8 cellular contexts compared by ENCODE assay signal in the genomic region with DNA sequence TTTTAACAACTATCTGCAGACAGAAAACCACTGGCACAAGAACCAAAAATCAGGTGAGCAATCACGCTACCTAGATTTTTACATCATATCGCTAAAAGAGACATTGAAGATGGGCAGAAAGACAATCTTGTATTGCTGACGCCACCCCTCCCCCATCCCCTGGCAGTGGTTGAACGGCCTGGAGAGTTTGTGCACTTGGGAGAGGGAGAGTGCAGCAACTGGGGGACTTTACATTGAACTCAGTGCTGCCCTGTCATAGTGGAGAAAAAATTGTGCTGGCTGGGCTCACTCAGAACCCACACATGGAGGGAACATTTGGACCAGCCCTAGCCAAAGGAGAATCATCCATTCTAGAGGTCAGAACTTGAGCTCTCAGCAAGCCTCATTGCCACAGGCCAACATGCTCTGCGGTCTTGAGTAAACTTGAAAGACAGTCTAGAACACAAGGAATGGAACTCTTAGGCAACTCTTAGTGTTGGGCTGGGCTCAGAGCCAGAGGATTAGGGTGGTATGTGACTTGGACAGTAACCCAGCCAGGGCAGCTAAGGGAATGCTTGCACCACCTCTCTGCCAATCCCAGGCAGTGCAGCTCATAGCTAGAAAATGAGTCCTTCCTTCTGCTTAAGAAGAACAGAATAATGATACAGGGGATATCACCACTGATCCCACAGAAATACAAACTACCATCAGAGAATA.
A peak's percentile ranks its signal among the peaks of the same experiment; 100 is the strongest.
DNase-seq lines count a peak whose midpoint lies in the region; ATAC-seq and TF ChIP-seq lines count a peak whose summit lies in the region.

No MANE protein-coding gene starts in this region.

- H3K36me3 ChIP-seq in MG63 (no peaks in the 10 kb centered on the region; the same call in 1 of the 2 replicates), endodermal cell (ENCODE audit: control insufficient read depth, insufficient read depth, low read length) (no peaks in the 10 kb centered on the region), lung (ENCODE audit: control insufficient read depth in 2 of 2, insufficient read depth in 2 of 2, low read length in 2 of 2) (no peaks in the 10 kb centered on the region)

- H3K27ac ChIP-seq in endodermal cell (ENCODE audit: low read depth, low read length) (no peak overlapping the region), lung (ENCODE audit: low read depth in 1 of 2, low read length in 1 of 2) (peak overlapping the region in 1 of 2 donors; percentile 41)

- H3K27ac Mint-ChIP-seq in endodermal cell, result no peak overlapping the region
- no peak overlapping the region for H3K27ac Mint-ChIP-seq in activated T-cell treated with anti-CD3 and anti-CD28 coated beads, Interleukin-2, amount 50 U/mL, for 72 hours

- H3K4me3 ChIP-seq in AG09309 (ENCODE audit: control insufficient read depth, low read depth, low read length) (no peak overlapping the region), MG63 (no peak overlapping the region), endodermal cell (ENCODE audit: low read length) (no peak overlapping the region), lung (no peak overlapping the region)

- no peak overlapping the region for H3K9ac ChIP-seq in endodermal cell (ENCODE audit: extremely low read depth, low read length, poor library complexity, severe bottlenecking)

- H3K9me3 ChIP-seq in MG63 (no peaks in the 10 kb centered on the region; the same call in 1 of the 2 replicates), endodermal cell (ENCODE audit: control insufficient read depth, low read length) (no peaks in the 10 kb centered on the region), lung (ENCODE audit: control insufficient read depth in 2 of 2, insufficient read depth in 1 of 2, low read length in 1 of 2) (no peaks in the 10 kb centered on the region)

- peaks cover 26% of the 10 kb centered on the region for H3K36me3 Mint-ChIP-seq in endodermal cell (ENCODE audit: low read depth)
- peaks cover 3 to 7% of the 10 kb centered on the region in 2 donors for H3K36me3 Mint-ChIP-seq in activated T-cell treated with anti-CD3 and anti-CD28 coated beads, Interleukin-2, amount 50 U/mL, for 72 hours (ENCODE audit: insufficient read depth in 2 of 2)

- 84 to 99% methylated on average over 4 to 5 of the region's 5 CpGs for WGBS in endodermal cell (ENCODE audit: insufficient coverage in 1 of 2, insufficient read length in 1 of 2), 2 experiments
- 77 to 86% methylated on average over 5 of the region's 5 CpGs for WGBS in lung, 2 donors

- POLR2A ChIA-PET in GM10248 (lab: Yijun Ruan, JAX), result no interaction called here

- TF ChIP-seq CTCF in AG09309 (IDR thresholded peaks at IDR 0.05; ENCODE audit: control insufficient read depth, insufficient read depth, low read depth, low read length, missing control alignments) (peak; percentile 65), endodermal cell (conservative IDR thresholded peaks at IDR 0.05) (peak; percentile 67), lung (IDR thresholded peaks at IDR 0.05; ENCODE audit: control extremely low read depth, extremely low read depth) (no peak), GM10248 (IDR thresholded peaks at IDR 0.05; ENCODE audit: control extremely low read depth, extremely low read depth, low read depth, missing control alignments) (no peak)

- H3K27me3 Mint-ChIP-seq in endodermal cell (ENCODE audit: insufficient read depth), result no peaks in the 10 kb centered on the region
- H3K27me3 Mint-ChIP-seq in activated T-cell treated with anti-CD3 and anti-CD28 coated beads, Interleukin-2, amount 50 U/mL, for 72 hours (ENCODE audit: low read depth), result no peaks in the 10 kb centered on the region

- no peak overlapping the region for H3K4me3 Mint-ChIP-seq in endodermal cell
- H3K4me3 Mint-ChIP-seq in activated T-cell treated with anti-CD3 and anti-CD28 coated beads, Interleukin-2, amount 50 U/mL, for 72 hours, result no peak overlapping the region

- H3K4me1 ChIP-seq in endodermal cell (ENCODE audit: control insufficient read depth, insufficient read depth, low read length) (no peaks in the 10 kb centered on the region), lung (ENCODE audit: control insufficient read depth in 2 of 2, insufficient read depth in 2 of 2, low read length in 2 of 2) (peaks cover 0 to 4% of the 10 kb centered on the region in 2 donors)

- DNase-seq in AG09309 (ENCODE audit: low read depth), result peak; percentile 94
- peak; percentile 93 for DNase-seq in MG63
- DNase-seq in endodermal cell, result peak; percentile 71
- peak; percentile 50 for DNase-seq in lung (ENCODE audit: low spot score)
- no peak for DNase-seq in activated T-cell treated with anti-CD3 and anti-CD28 coated beads, Interleukin-2, amount 50 U/mL, for 72 hours
- DNase-seq in activated CD8-positive, alpha-beta memory T cell treated with anti-CD3 and anti-CD28 coated beads, Interleukin-2, amount 50 U/mL, for 4 hours, result no peak
- DNase-seq in GM10248 (ENCODE audit: extremely low spot score), result no peak
- DNase-seq in SW480 (ENCODE audit: low spot score), result no peak

- H3K9me3 Mint-ChIP-seq in endodermal cell, result peaks cover 26% of the 10 kb centered on the region
- peaks cover 3 to 4% of the 10 kb centered on the region in 2 donors for H3K9me3 Mint-ChIP-seq in activated T-cell treated with anti-CD3 and anti-CD28 coated beads, Interleukin-2, amount 50 U/mL, for 72 hours

- H3K27me3 ChIP-seq in MG63 (no peaks in the 10 kb centered on the region), endodermal cell (ENCODE audit: control insufficient read depth, insufficient read depth, low read length, poor library complexity, severe bottlenecking) (no peaks in the 10 kb centered on the region), lung (ENCODE audit: control insufficient read depth, insufficient read depth) (no peaks in the 10 kb centered on the region)

- ATAC-seq in lung (ENCODE audit: insufficient read depth, low FRiP score), result peak; percentile 53
- ATAC-seq in activated T-cell treated with anti-CD3 and anti-CD28 coated beads, Interleukin-2, amount 50 U/mL, for 72 hours (replicated peaks in 1 of 2), result no peak

- no peaks in the 10 kb centered on the region for H3K4me1 Mint-ChIP-seq in endodermal cell
- H3K4me1 Mint-ChIP-seq in activated T-cell treated with anti-CD3 and anti-CD28 coated beads, Interleukin-2, amount 50 U/mL, for 72 hours (ENCODE audit: low read depth), result no peaks in the 10 kb centered on the region

- CTCF ChIA-PET in GM10248 (lab: Yijun Ruan, JAX), result no interaction called here

Comparison
In these comparisons a context has a peak if more than half of its experiments do, and no peak if none do; other contexts are left out.
1. DNase-seq: peak in AG09309 (single experiment), MG63 (single experiment), endodermal cell (single experiment) and lung (single experiment); none in activated T-cell treated with anti-CD3 and anti-CD28 coated beads, Interleukin-2, amount 50 U/mL, for 72 hours (0 of 2), activated CD8-positive, alpha-beta memory T cell treated with anti-CD3 and anti-CD28 coated beads, Interleukin-2, amount 50 U/mL, for 4 hours (single experiment), GM10248 (single experiment) and SW480 (single experiment).
2. CTCF ChIP-seq: peak in AG09309 (single experiment) and endodermal cell (single experiment); none in lung (single experiment) and GM10248 (single experiment).